1 cellular context compared by ENCODE assay signal in the genomic region with DNA sequence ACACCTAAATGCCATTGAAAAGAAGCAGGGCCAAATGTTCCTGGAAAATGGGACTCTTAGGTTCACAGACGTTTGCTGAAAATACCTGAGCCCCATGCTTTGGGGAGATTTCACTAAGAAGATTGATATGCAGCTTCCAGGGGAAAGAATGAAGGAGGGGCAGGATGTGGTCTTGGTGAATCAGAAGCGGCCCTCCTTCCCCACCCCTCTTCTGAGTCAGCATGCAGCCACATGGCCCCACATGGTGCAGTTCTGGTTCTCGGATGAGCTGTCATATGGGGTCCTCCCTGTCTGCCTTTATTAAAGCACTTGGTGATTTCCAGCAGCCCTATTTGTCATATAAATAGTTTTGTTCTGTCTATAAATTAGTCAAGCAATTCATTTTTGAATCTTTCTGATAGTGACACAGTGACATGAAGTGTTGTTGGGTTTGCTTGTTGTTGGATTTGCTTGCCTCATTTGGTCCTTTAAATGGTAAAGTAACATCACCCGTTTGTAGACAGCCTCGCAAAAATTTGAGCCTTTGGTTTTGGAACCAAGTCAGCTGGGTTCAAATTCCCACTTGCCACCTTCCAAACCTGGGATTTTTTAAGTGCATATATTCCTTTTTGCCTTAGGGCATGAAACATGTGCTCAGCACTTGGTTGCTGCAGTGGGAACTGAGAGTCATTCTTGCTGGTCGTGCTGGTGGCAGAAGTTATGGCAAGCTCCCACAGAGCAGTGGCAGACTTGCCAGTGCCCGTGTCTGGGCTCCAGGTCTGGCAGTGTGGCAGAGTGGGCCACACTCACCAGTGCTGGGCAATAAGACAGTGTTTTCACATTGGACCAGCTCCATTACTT.
TF ChIP-seq lines count a peak whose summit lies in the region.

No MANE protein-coding gene starts in this region.

TF ChIP-seq in K562, 482 proteins besides CTCF, POLR2A, EP300 and RAD21 (continued from another document and continues in another):
- TF ChIP-seq, protein P1, sequence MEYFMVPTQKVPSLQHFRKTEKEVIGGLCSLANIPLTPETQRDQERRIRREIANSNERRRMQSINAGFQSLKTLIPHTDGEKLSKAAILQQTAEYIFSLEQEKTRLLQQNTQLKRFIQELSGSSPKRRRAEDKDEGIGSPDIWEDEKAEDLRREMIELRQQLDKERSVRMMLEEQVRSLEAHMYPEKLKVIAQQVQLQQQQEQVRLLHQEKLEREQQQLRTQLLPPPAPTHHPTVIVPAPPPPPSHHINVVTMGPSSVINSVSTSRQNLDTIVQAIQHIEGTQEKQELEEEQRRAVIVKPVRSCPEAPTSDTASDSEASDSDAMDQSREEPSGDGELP (CRISPR knock-in tag; IDR thresholded peaks at IDR 0.05; ENCODE audit: borderline replicate concordance), result peak; percentile 55; the same call in 1 of the 2 replicates
- peak; percentile 44 for TF ChIP-seq C11orf30 (IDR thresholded peaks at IDR 0.05; ENCODE audit: low read depth)
- peak; percentile 53 for TF ChIP-seq TCF3 (CRISPR knock-in tag; IDR thresholded peaks at IDR 0.05)
- TF ChIP-seq, protein P2, sequence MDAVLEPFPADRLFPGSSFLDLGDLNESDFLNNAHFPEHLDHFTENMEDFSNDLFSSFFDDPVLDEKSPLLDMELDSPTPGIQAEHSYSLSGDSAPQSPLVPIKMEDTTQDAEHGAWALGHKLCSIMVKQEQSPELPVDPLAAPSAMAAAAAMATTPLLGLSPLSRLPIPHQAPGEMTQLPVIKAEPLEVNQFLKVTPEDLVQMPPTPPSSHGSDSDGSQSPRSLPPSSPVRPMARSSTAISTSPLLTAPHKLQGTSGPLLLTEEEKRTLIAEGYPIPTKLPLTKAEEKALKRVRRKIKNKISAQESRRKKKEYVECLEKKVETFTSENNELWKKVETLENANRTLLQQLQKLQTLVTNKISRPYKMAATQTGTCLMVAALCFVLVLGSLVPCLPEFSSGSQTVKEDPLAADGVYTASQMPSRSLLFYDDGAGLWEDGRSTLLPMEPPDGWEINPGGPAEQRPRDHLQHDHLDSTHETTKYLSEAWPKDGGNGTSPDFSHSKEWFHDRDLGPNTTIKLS (IDR thresholded peaks at IDR 0.05; ENCODE audit: borderline replicate concordance, low read depth), result peak; percentile 75; the same call in 1 of the 2 replicates
- peak; percentile 65; the same call in 1 of the 2 replicates for TF ChIP-seq ZBTB1 (CRISPR knock-in tag; IDR thresholded peaks at IDR 0.05; ENCODE audit: borderline replicate concordance, low read depth)
- no peak for TF ChIP-seq FIP1L1 (IDR thresholded peaks at IDR 0.05; ENCODE audit: low read depth, low read length, poor library complexity, severe bottlenecking)
- TF ChIP-seq DIDO1 (tag; IDR thresholded peaks at IDR 0.05; ENCODE audit: low read depth), result no peak
- TF ChIP-seq CHCHD3 (CRISPR knock-in tag; IDR thresholded peaks at IDR 0.05), result no peak
- TF ChIP-seq ZNF121 (CRISPR knock-in tag; conservative IDR thresholded peaks at IDR 0.05), result no peak
- TF ChIP-seq THRAP3 (IDR thresholded peaks at IDR 0.05; ENCODE audit: borderline replicate concordance), result no peak
- TF ChIP-seq, protein P3, sequence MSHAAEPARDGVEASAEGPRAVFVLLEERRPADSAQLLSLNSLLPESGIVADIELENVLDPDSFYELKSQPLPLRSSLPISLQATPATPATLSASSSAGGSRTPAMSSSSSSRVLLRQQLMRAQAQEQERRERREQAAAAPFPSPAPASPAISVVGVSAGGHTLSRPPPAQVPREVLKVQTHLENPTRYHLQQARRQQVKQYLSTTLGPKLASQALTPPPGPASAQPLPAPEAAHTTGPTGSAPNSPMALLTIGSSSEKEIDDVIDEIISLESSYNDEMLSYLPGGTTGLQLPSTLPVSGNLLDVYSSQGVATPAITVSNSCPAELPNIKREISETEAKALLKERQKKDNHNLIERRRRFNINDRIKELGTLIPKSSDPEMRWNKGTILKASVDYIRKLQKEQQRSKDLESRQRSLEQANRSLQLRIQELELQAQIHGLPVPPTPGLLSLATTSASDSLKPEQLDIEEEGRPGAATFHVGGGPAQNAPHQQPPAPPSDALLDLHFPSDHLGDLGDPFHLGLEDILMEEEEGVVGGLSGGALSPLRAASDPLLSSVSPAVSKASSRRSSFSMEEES (CRISPR knock-in tag; IDR thresholded peaks at IDR 0.05), result no peak
- TF ChIP-seq EGR1 (conservative IDR thresholded peaks at IDR 0.05), result no peak
- TF ChIP-seq, protein P4, sequence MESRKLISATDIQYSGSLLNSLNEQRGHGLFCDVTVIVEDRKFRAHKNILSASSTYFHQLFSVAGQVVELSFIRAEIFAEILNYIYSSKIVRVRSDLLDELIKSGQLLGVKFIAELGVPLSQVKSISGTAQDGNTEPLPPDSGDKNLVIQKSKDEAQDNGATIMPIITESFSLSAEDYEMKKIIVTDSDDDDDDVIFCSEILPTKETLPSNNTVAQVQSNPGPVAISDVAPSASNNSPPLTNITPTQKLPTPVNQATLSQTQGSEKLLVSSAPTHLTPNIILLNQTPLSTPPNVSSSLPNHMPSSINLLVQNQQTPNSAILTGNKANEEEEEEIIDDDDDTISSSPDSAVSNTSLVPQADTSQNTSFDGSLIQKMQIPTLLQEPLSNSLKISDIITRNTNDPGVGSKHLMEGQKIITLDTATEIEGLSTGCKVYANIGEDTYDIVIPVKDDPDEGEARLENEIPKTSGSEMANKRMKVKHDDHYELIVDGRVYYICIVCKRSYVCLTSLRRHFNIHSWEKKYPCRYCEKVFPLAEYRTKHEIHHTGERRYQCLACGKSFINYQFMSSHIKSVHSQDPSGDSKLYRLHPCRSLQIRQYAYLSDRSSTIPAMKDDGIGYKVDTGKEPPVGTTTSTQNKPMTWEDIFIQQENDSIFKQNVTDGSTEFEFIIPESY (CRISPR knock-in tag; IDR thresholded peaks at IDR 0.05), result peak; percentile 79; the same call in 1 of the 2 replicates
- TF ChIP-seq NFYB (IDR thresholded peaks at IDR 0.05; ENCODE audit: extremely low read depth, insufficient read length), result no peak
- TF ChIP-seq, protein P5, sequence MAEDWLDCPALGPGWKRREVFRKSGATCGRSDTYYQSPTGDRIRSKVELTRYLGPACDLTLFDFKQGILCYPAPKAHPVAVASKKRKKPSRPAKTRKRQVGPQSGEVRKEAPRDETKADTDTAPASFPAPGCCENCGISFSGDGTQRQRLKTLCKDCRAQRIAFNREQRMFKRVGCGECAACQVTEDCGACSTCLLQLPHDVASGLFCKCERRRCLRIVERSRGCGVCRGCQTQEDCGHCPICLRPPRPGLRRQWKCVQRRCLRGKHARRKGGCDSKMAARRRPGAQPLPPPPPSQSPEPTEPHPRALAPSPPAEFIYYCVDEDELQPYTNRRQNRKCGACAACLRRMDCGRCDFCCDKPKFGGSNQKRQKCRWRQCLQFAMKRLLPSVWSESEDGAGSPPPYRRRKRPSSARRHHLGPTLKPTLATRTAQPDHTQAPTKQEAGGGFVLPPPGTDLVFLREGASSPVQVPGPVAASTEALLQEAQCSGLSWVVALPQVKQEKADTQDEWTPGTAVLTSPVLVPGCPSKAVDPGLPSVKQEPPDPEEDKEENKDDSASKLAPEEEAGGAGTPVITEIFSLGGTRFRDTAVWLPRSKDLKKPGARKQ (CRISPR knock-in tag; IDR thresholded peaks at IDR 0.05), result no peak
- TF ChIP-seq, protein P6, sequence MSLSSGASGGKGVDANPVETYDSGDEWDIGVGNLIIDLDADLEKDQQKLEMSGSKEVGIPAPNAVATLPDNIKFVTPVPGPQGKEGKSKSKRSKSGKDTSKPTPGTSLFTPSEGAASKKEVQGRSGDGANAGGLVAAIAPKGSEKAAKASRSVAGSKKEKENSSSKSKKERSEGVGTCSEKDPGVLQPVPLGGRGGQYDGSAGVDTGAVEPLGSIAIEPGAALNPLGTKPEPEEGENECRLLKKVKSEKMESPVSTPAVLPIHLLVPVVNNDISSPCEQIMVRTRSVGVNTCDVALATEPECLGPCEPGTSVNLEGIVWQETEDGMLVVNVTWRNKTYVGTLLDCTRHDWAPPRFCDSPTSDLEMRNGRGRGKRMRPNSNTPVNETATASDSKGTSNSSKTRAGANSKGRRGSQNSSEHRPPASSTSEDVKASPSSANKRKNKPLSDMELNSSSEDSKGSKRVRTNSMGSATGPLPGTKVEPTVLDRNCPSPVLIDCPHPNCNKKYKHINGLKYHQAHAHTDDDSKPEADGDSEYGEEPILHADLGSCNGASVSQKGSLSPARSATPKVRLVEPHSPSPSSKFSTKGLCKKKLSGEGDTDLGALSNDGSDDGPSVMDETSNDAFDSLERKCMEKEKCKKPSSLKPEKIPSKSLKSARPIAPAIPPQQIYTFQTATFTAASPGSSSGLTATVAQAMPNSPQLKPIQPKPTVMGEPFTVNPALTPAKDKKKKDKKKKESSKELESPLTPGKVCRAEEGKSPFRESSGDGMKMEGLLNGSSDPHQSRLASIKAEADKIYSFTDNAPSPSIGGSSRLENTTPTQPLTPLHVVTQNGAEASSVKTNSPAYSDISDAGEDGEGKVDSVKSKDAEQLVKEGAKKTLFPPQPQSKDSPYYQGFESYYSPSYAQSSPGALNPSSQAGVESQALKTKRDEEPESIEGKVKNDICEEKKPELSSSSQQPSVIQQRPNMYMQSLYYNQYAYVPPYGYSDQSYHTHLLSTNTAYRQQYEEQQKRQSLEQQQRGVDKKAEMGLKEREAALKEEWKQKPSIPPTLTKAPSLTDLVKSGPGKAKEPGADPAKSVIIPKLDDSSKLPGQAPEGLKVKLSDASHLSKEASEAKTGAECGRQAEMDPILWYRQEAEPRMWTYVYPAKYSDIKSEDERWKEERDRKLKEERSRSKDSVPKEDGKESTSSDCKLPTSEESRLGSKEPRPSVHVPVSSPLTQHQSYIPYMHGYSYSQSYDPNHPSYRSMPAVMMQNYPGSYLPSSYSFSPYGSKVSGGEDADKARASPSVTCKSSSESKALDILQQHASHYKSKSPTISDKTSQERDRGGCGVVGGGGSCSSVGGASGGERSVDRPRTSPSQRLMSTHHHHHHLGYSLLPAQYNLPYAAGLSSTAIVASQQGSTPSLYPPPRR (CRISPR knock-in tag; IDR thresholded peaks at IDR 0.05; ENCODE audit: borderline replicate concordance), result no peak
- TF ChIP-seq, protein P7, sequence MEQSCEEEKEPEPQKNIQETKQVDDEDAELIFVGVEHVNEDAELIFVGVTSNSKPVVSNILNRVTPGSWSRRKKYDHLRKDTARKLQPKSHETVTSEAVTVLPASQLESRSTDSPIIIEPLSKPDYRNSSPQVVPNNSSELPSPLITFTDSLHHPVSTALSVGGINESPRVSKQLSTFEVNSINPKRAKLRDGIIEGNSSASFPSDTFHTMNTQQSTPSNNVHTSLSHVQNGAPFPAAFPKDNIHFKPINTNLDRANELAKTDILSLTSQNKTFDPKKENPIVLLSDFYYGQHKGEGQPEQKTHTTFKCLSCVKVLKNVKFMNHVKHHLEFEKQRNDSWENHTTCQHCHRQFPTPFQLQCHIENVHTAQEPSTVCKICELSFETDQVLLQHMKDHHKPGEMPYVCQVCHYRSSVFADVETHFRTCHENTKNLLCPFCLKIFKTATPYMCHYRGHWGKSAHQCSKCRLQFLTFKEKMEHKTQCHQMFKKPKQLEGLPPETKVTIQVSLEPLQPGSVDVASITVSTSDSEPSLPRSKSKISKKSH (CRISPR knock-in tag; IDR thresholded peaks at IDR 0.05), result no peak
- TF ChIP-seq, protein P8, sequence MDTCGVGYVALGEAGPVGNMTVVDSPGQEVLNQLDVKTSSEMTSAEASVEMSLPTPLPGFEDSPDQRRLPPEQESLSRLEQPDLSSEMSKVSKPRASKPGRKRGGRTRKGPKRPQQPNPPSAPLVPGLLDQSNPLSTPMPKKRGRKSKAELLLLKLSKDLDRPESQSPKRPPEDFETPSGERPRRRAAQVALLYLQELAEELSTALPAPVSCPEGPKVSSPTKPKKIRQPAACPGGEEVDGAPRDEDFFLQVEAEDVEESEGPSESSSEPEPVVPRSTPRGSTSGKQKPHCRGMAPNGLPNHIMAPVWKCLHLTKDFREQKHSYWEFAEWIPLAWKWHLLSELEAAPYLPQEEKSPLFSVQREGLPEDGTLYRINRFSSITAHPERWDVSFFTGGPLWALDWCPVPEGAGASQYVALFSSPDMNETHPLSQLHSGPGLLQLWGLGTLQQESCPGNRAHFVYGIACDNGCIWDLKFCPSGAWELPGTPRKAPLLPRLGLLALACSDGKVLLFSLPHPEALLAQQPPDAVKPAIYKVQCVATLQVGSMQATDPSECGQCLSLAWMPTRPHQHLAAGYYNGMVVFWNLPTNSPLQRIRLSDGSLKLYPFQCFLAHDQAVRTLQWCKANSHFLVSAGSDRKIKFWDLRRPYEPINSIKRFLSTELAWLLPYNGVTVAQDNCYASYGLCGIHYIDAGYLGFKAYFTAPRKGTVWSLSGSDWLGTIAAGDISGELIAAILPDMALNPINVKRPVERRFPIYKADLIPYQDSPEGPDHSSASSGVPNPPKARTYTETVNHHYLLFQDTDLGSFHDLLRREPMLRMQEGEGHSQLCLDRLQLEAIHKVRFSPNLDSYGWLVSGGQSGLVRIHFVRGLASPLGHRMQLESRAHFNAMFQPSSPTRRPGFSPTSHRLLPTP (IDR thresholded peaks at IDR 0.05; ENCODE audit: borderline replicate concordance, extremely low read depth, insufficient read length), result no peak
- TF ChIP-seq, protein P9, sequence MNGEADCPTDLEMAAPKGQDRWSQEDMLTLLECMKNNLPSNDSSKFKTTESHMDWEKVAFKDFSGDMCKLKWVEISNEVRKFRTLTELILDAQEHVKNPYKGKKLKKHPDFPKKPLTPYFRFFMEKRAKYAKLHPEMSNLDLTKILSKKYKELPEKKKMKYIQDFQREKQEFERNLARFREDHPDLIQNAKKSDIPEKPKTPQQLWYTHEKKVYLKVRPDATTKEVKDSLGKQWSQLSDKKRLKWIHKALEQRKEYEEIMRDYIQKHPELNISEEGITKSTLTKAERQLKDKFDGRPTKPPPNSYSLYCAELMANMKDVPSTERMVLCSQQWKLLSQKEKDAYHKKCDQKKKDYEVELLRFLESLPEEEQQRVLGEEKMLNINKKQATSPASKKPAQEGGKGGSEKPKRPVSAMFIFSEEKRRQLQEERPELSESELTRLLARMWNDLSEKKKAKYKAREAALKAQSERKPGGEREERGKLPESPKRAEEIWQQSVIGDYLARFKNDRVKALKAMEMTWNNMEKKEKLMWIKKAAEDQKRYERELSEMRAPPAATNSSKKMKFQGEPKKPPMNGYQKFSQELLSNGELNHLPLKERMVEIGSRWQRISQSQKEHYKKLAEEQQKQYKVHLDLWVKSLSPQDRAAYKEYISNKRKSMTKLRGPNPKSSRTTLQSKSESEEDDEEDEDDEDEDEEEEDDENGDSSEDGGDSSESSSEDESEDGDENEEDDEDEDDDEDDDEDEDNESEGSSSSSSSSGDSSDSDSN (IDR thresholded peaks at IDR 0.05; ENCODE audit: borderline replicate concordance in 1 of 2, low read depth in 2 of 2, low read length in 2 of 2), result no peak
- TF ChIP-seq POLR2G (IDR thresholded peaks at IDR 0.05; ENCODE audit: low read depth, low read length), result no peak
- TF ChIP-seq NCOA6 (IDR thresholded peaks at IDR 0.05), result no peak
